In genomic region chr20:41330941-41331340, GRCh38 we compare ENCODE assay signal across 1 cellular context.
TF ChIP-seq lines count a peak whose summit lies in the region.

No MANE protein-coding gene starts in this region.

TF ChIP-seq in IMR-90, 13 proteins besides CTCF, POLR2A, EP300 and RAD21 (continued from another document):
- TF ChIP-seq RFX5 (IDR thresholded peaks at IDR 0.05; ENCODE audit: low read depth, low read length) (no peak), MXI1 (IDR thresholded peaks at IDR 0.05; ENCODE audit: borderline replicate concordance, low read depth, low read length) (no peak), BHLHE40 (IDR thresholded peaks at IDR 0.05; ENCODE audit: low read depth, low read length) (no peak), SMC3 (IDR thresholded peaks at IDR 0.05; ENCODE audit: low read depth, low read length) (no peak), RCOR1 (IDR thresholded peaks at IDR 0.05; ENCODE audit: insufficient replicate concordance, low read length) (no peak), CHD1 (IDR thresholded peaks at IDR 0.05; ENCODE audit: low read depth, low read length) (no peak), ELK1 (IDR thresholded peaks at IDR 0.05; ENCODE audit: borderline replicate concordance, low read depth, low read length) (no peak)
